In genomic region chr18:12990977-12991838, GRCh38 we compare ENCODE assay signal across 8 cellular contexts. TPM values are rescaled to one million over a fixed set of nuclear protein-coding genes. Genes with fewer than 3 reads are reported as not detected.
DNase-seq lines count a peak whose midpoint lies in the region; ATAC-seq, FAIRE-seq and TF ChIP-seq lines count a peak whose summit lies in the region.

Gene CEP192, plus strand, starts transcription at chr18:12991362. Its CDS starts 8,063 bp downstream, at chr18:12999425.

- FAIRE-seq in bronchial epithelial cell (lab: Jason Lieb, UNC) (no peak), small intestine (lab: Jason Lieb, UNC) (no peak)

- H3K27me3 ChIP-seq in WERI-Rb-1 (ENCODE audit: insufficient read depth, low read depth, severe bottlenecking) (no peaks in the 10 kb centered on the region), bronchial epithelial cell (ENCODE audit: control insufficient read depth, insufficient read depth, low read length) (no peaks in the 10 kb centered on the region), small intestine (ENCODE audit: control insufficient read depth in 2 of 2, insufficient read depth in 2 of 2, low read length in 2 of 2) (no peaks in the 10 kb centered on the region)

- peak; percentile 86 for DNase-seq in AG04449 (ENCODE audit: low read depth, low spot score)
- peak; percentile 99 for DNase-seq in NCI-H2227 (lab: John Stamatoyannopoulos, UW; ENCODE audit: unreplicated experiment)
- peak; percentile 98 for DNase-seq in WERI-Rb-1
- peak; percentile 93 for DNase-seq in bronchial epithelial cell (ENCODE audit: low read depth)
- DNase-seq in iPS-NIHi11 (ENCODE audit: low spot score) = peak; percentile 96
- DNase-seq in small intestine = peak; percentile 99

- WGBS in small intestine, 3 donors = 0% methylated on average over 63 to 74 of the region's 74 CpGs

- ATAC-seq in GM18873 (IDR thresholded peaks at IDR 0.05; ENCODE audit: low FRiP score, unreplicated experiment) = peak; percentile 88
- peak; percentile 74 for ATAC-seq in HG03139 (IDR thresholded peaks at IDR 0.05; ENCODE audit: unreplicated experiment)

- H3K4me3 ChIP-seq in AG04449 (ENCODE audit: low read depth, low read length) = peak within 1 kb of the TSS; percentile 99
- H3K4me3 ChIP-seq in WERI-Rb-1 (ENCODE audit: low read depth, low read length) = peak within 1 kb of the TSS; percentile 52
- peak within 1 kb of the TSS; percentile 87 for H3K4me3 ChIP-seq in bronchial epithelial cell (ENCODE audit: low read depth, low read length)
- H3K4me3 ChIP-seq in small intestine (ENCODE audit: low read depth in 1 of 2, low read length in 2 of 2) = peak within 1 kb of the TSS; percentile 49 to 67

- POLR2A ChIA-PET in AG04449 (lab: Yijun Ruan, JAX) = interaction anchor here (0.7 to 1.9 kb wide), 4 partner anchors 9 to 663 kb away, joined by 3 to 4 read pairs (median 4); no protein-coding TSS in a partner anchor

- H3K9me3 ChIP-seq in WERI-Rb-1 (ENCODE audit: severe bottlenecking) = no peaks in the 10 kb centered on the region
- no peaks in the 10 kb centered on the region for H3K9me3 ChIP-seq in small intestine (ENCODE audit: control insufficient read depth, low read depth)

- peak within 1 kb of the TSS; percentile 98 for H3K27ac ChIP-seq in WERI-Rb-1
- H3K27ac ChIP-seq in small intestine (ENCODE audit: low read depth in 1 of 2, low read length in 1 of 2) = peak within 1 kb of the TSS; percentile 80 to 88

- H3K36me3 ChIP-seq in WERI-Rb-1 (peaks cover 4% of the 10 kb centered on the region), bronchial epithelial cell (ENCODE audit: control insufficient read depth, insufficient read depth, low read length) (no peaks in the 10 kb centered on the region), small intestine (ENCODE audit: control insufficient read depth in 2 of 2, insufficient read depth in 2 of 2, low read length in 2 of 2) (no peaks in the 10 kb centered on the region)

- peaks cover 0 to 6% of the 10 kb centered on the region in 2 donors for H3K4me1 ChIP-seq in small intestine (ENCODE audit: control insufficient read depth in 2 of 2, insufficient read depth in 1 of 2, low read depth in 1 of 2, low read length in 1 of 2)

- TF ChIP-seq CTCF in AG04449 (IDR thresholded peaks at IDR 0.05; ENCODE audit: insufficient read depth, low read length, missing control alignments) (peak; percentile 21), WERI-Rb-1 (IDR thresholded peaks at IDR 0.05; ENCODE audit: low read depth, low read length) (0 out of 2 replicates have a peak, but pooled peaks have one; percentile 24), bronchial epithelial cell (IDR thresholded peaks at IDR 0.05; ENCODE audit: insufficient read depth, low read length, severe bottlenecking) (peak; percentile 2)

- CTCF ChIA-PET in AG04449 (lab: Yijun Ruan, JAX) = interaction anchor here (1.1 kb wide), 1 partner anchor 13 kb away, joined by 3 read pairs; no protein-coding TSS in a partner anchor

RNA-seq across cellular contexts. Expression of gene CEP192, which starts in this region (rescaled TPM):
- total RNA-seq in bronchial epithelial cell = 19.5 and 25.8 TPM in 2 replicates
- polyA plus RNA-seq in small intestine = 10 to 100 TPM in 2 of 3 donors, 1 to 10 TPM in 1; 9.6 to 13.5 (median 11.3) TPM

Comparison
In these comparisons a context has a peak if more than half of its experiments do, and no peak if none do; other contexts are left out.
1. Peak in every context shown above with its lines: DNase-seq, ATAC-seq, H3K4me3 ChIP-seq and H3K27ac ChIP-seq.